In genomic region chr6:132270745-132271414, GRCh38 we compare ENCODE assay signal across 11 cellular contexts.
DNase-seq lines count a peak whose midpoint lies in the region; ATAC-seq, FAIRE-seq and TF ChIP-seq lines count a peak whose summit lies in the region.
"Had no signal": no experiment of that assay in that cellular context is flagged by ENCODE, and none has a peak within 500 bp of the region (broad histone marks: within the 10 kb centered on the region; RNA-seq: fewer than 3 reads in every experiment).

No MANE protein-coding gene starts in this region.

- no peaks in the 10 kb centered on the region for H3K9me3 ChIP-seq in endothelial cell of umbilical vein (replicated peaks; ENCODE audit: control insufficient read depth, insufficient read depth, low read length)

- no peaks in the 10 kb centered on the region for H3K36me3 ChIP-seq in endothelial cell of umbilical vein (ENCODE audit: control insufficient read depth in 2 of 2, extremely low read depth in 1 of 2, insufficient read depth in 2 of 2, low read length in 2 of 2)

- TF ChIP-seq POLR2A in endothelial cell of umbilical vein (IDR thresholded peaks at IDR 0.05; ENCODE audit: low read depth, low read length) = no peak

- no peak overlapping the region for H3K4me3 ChIP-seq in endothelial cell of umbilical vein (replicated peaks in 1 of 3; ENCODE audit: insufficient read depth in 1 of 3, low read depth in 1 of 3, low read length in 3 of 3)

- peak overlapping the region; percentile 7 for H3K4me2 ChIP-seq in endothelial cell of umbilical vein (ENCODE audit: insufficient read depth, low read length)

- no peaks in the 10 kb centered on the region for H3K9me1 ChIP-seq in endothelial cell of umbilical vein (replicated peaks; ENCODE audit: control insufficient read depth, extremely low read depth, insufficient read depth, low read length)

- ATAC-seq in GM19395 (IDR thresholded peaks at IDR 0.05; ENCODE audit: unreplicated experiment) = peak; percentile 35
- no peak for ATAC-seq in HG02884 (IDR thresholded peaks at IDR 0.05; ENCODE audit: unreplicated experiment)
- ATAC-seq: natural killer cell had no signal

- intact Hi-C loops in endothelial cell of umbilical vein (cut with micrococcal nuclease) = no loop called here

- H4K20me1 ChIP-seq in endothelial cell of umbilical vein (replicated peaks; ENCODE audit: control insufficient read depth, extremely low read depth, insufficient read depth, low read length) = no peaks in the 10 kb centered on the region

- CTCF ChIA-PET in endothelial cell of umbilical vein (lab: Charles Lee) = interaction anchor here (1.0 to 7.5 kb wide), 13 partner anchors 9 to 576 kb away, joined by 3 to 141 read pairs (median 6); no protein-coding TSS in a partner anchor

- peak overlapping the region; percentile 35 for H2AFZ ChIP-seq in endothelial cell of umbilical vein (ENCODE audit: low read depth, low read length)

- TF ChIP-seq CTCF in endothelial cell of umbilical vein (IDR thresholded peaks at IDR 0.05; ENCODE audit: extremely low read depth in 1 of 2, insufficient read depth in 1 of 2, low read depth in 1 of 2, low read length in 2 of 2) = no peak

- peaks cover 0 to 4% of the 10 kb centered on the region in 2 experiments for H3K27me3 ChIP-seq in endothelial cell of umbilical vein (ENCODE audit: control insufficient read depth in 2 of 2, insufficient read depth in 2 of 2, low read length in 2 of 2)

- no peaks in the 10 kb centered on the region for H3K4me1 ChIP-seq in endothelial cell of umbilical vein (ENCODE audit: control insufficient read depth, extremely low read depth, insufficient read depth, low read length)

- FAIRE-seq in endothelial cell of umbilical vein (lab: Jason Lieb, UNC) = peak; percentile 47

- dilution Hi-C loops in endothelial cell of umbilical vein (cut with MboI; ENCODE audit: extremely low pct_ligation_motif_present, low sequenced_read_pairs) = no loop called here

- no peak overlapping the region for H3K27ac ChIP-seq in endothelial cell of umbilical vein (ENCODE audit: insufficient read depth, low read depth, low read length)

- no TSS peak for BruUV-seq in endothelial cell of umbilical vein (replicated peaks; lab: Mats Ljungman, UMichigan)

- POLR2A ChIA-PET in endothelial cell of umbilical vein (lab: Charles Lee) = interaction anchor here (1.6 kb wide), 1 partner anchor 320 kb away, joined by 5 read pairs; the partner anchor contains the start of gene CCN2

- no peak overlapping the region for H3K9ac ChIP-seq in endothelial cell of umbilical vein (replicated peaks; ENCODE audit: extremely low read depth, insufficient read depth, low read length)

- no peaks in the 10 kb centered on the region for H3K79me2 ChIP-seq in endothelial cell of umbilical vein (ENCODE audit: control insufficient read depth, insufficient read depth, low read length)

- DNase-seq in NCI-H2081 treated with DMSO at 0.1 percent for 48 hours (lab: John Stamatoyannopoulos, UW) (peak; percentile 32), endothelial cell of umbilical vein (ENCODE audit: low read depth, low spot score) (peak; percentile 83), retina (peak; percentile 43), EL (no peak), NCI-H510A (lab: John Stamatoyannopoulos, UW) (no peak)
- DNase-seq: CD4-positive, alpha-beta memory T cell; head of caudate nucleus; natural killer cell; NCI-H2029 had no signal

TF ChIP-seq in endothelial cell of umbilical vein, 7 proteins besides CTCF, POLR2A, EP300 and RAD21:
- no peak for TF ChIP-seq GATA2 (IDR thresholded peaks at IDR 0.05; ENCODE audit: insufficient read depth, insufficient read length, low read depth, low read length)
- TF ChIP-seq POLR2AphosphoS5 (IDR thresholded peaks at IDR 0.05; ENCODE audit: insufficient read depth, low read depth, low read length) = no peak
- TF ChIP-seq, protein P1, sequence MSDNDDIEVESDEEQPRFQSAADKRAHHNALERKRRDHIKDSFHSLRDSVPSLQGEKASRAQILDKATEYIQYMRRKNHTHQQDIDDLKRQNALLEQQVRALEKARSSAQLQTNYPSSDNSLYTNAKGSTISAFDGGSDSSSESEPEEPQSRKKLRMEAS (IDR thresholded peaks at IDR 0.05; ENCODE audit: insufficient read depth, insufficient read length) = no peak
- no peak for TF ChIP-seq MYC (IDR thresholded peaks at IDR 0.05; ENCODE audit: low read depth, low read length)
- TF ChIP-seq FOS (IDR thresholded peaks at IDR 0.05; ENCODE audit: borderline replicate concordance, insufficient read depth, low read length) = no peak

Comparison
In these comparisons a context has a peak if more than half of its experiments do, and no peak if none do; other contexts are left out.
1. DNase-seq: peak in NCI-H2081 treated with DMSO at 0.1 percent for 48 hours (single experiment), endothelial cell of umbilical vein (single experiment) and retina (single experiment); none in EL (single experiment) and NCI-H510A (single experiment).